9 cellular contexts compared by ENCODE assay signal in genomic region chr15:68843425-68844311, GRCh38. TPM values are rescaled to one million over a fixed set of nuclear protein-coding genes. Genes with fewer than 3 reads are reported as not detected.
DNase-seq lines count a peak whose midpoint lies in the region; ATAC-seq, FAIRE-seq and TF ChIP-seq lines count a peak whose summit lies in the region.
"Had no signal": no experiment of that assay in that cellular context is flagged by ENCODE, and none has a peak within 500 bp of the region (broad histone marks: within the 10 kb centered on the region; RNA-seq: fewer than 3 reads in every experiment).

No MANE protein-coding gene starts in this region.

- no peak overlapping the region for H3K4me3 ChIP-seq in GM12878
- peak overlapping the region; percentile 33 to 50 (median 42) for H3K4me3 ChIP-seq in stomach

- H3K4me1 ChIP-seq in GM12878 (ENCODE audit: control insufficient read depth, insufficient read depth, low read length) (no peaks in the 10 kb centered on the region), stomach (peaks cover 6 to 11% (median 8%) of the 10 kb centered on the region in 4 donors)

- DNase-seq in ELR (ENCODE audit: low read depth) (peak; percentile 12), NCI-H69 (lab: John Stamatoyannopoulos, UW) (peak; percentile 48), GM12878 (ENCODE audit: low read depth, low spot score) (no peak), left colon (no peak), stomach (no peak), NOMO-1 treated with DMSO at 0.1 percent for 48 hours (lab: John Stamatoyannopoulos, UW; ENCODE audit: unreplicated experiment) (no peak), cerebellar nuclear complex (lab: John Stamatoyannopoulos, UW) (no peak)
- DNase-seq: left cardiac atrium had no signal

- TF ChIP-seq POLR2A in GM12878 (IDR thresholded peaks at IDR 0.05; ENCODE audit: low read depth, low read length), result no peak
- TF ChIP-seq POLR2A in stomach (IDR thresholded peaks at IDR 0.05), result no peak

- ATAC-seq in GM12878 (peak; percentile 61), left colon (peak; percentile 54), HG02610 (IDR thresholded peaks at IDR 0.05; ENCODE audit: unreplicated experiment) (no peak)

- POLR2A ChIA-PET in GM12878 (lab: Charles Lee), result no interaction called here

- peak overlapping the region; percentile 42; the same call in 1 of the 2 replicates for H3K4me2 ChIP-seq in GM12878 (ENCODE audit: control insufficient read depth, insufficient read depth)

- WGBS in GM12878 (ENCODE audit: insufficient coverage, insufficient replicate concordance, low lambda C conversion rate, missing lambda C conversion rate), result 10% methylated on average over 32 of the region's 32 CpGs
- WGBS in stomach, 5 donors, result 7 to 13% (median 10%) methylated on average over 22 to 32 of the region's 32 CpGs

- H3K9ac ChIP-seq in GM12878 (ENCODE audit: control insufficient read depth, insufficient read depth, low read length), result no peak overlapping the region

- in situ Hi-C loops in GM12878 (cut with MboI), result no loop called here

- TF ChIP-seq RAD21 in GM12878 (IDR thresholded peaks at IDR 0.05; ENCODE audit: insufficient read depth, low read depth, low read length), result no peak

- no TSS peak for BruUV-seq in GM12878 (replicated peaks; lab: Mats Ljungman, UMichigan)

- H3K9me3 ChIP-seq in GM12878 (replicated peaks; ENCODE audit: control insufficient read depth, insufficient read depth, low read length) (no peaks in the 10 kb centered on the region), stomach (no peaks in the 10 kb centered on the region)

- no peak for FAIRE-seq in GM12878 (lab: Jason Lieb, UNC)

- no peak overlapping the region for H3K27ac ChIP-seq in GM12878 (ENCODE audit: control insufficient read depth, insufficient read depth)
- no peak overlapping the region for H3K27ac ChIP-seq in stomach

- RAD21 ChIA-PET in GM12878 (lab: Charles Lee; ENCODE audit: unreplicated experiment), result no interaction called here

- H3K79me2 ChIP-seq in GM12878 (ENCODE audit: control insufficient read depth, insufficient read depth, low read length), result no peaks in the 10 kb centered on the region

- H4K20me1 ChIP-seq in GM12878 (ENCODE audit: control insufficient read depth, insufficient read depth), result no peaks in the 10 kb centered on the region

- no peak for TF ChIP-seq CTCF in GM12878 (IDR thresholded peaks at IDR 0.05 in 2 of 3, conservative IDR thresholded peaks at IDR 0.05 in 1 of 3; ENCODE audit: control insufficient read depth in 2 of 3, extremely low read depth in 1 of 3, insufficient read depth in 1 of 3, low read depth in 3 of 3, low read length in 3 of 3)
- no peak for TF ChIP-seq CTCF in stomach (IDR thresholded peaks at IDR 0.05)

- H3K27me3 ChIP-seq in GM12878 (replicated peaks in 1 of 2; ENCODE audit: control insufficient read depth in 2 of 2, insufficient read depth in 2 of 2, low read length in 1 of 2), result peaks cover 0 to 9% of the 10 kb centered on the region in 2 experiments; a peak in 2 of 4 replicates
- peaks cover 0 to 74% (median 58%) of the 10 kb centered on the region in 3 donors for H3K27me3 ChIP-seq in stomach

- H2AFZ ChIP-seq in GM12878 (ENCODE audit: control insufficient read depth, low read depth, low read length), result no peak overlapping the region

- intact Hi-C loops in GM12878 (cut with micrococcal nuclease; ENCODE audit: unreplicated experiment), result no loop called here
- intact Hi-C loops in left colon (cut with DNase I, micrococcal nuclease), result no loop called here
- intact Hi-C loops in stomach (cut with DNase I; ENCODE audit: low total_unique reads), result no loop called here

- SMC1A ChIA-PET in GM12878 (lab: Charles Lee; ENCODE audit: uncharacterized antibody, unreplicated experiment), result interaction anchor here (0.7 kb wide), 1 partner anchor 280 kb away, joined by 3 read pairs; no protein-coding TSS in a partner anchor

- CTCF ChIA-PET in GM12878 (lab: Yijun Ruan, JAX), result interaction anchor here (1.3 kb wide), 1 partner anchor 13 kb away, joined by 3 read pairs; no protein-coding TSS in a partner anchor

- H3K36me3 ChIP-seq in GM12878 (ENCODE audit: control insufficient read depth in 2 of 2, insufficient read depth in 2 of 2, low read length in 1 of 2), result no peaks in the 10 kb centered on the region
- no peaks in the 10 kb centered on the region for H3K36me3 ChIP-seq in stomach

- TF ChIP-seq EP300 in GM12878 (IDR thresholded peaks at IDR 0.05; ENCODE audit: borderline replicate concordance in 1 of 2, control insufficient read depth in 1 of 2, low read depth in 2 of 2, low read length in 2 of 2), result no peak
- TF ChIP-seq EP300 in stomach (IDR thresholded peaks at IDR 0.05), result no peak

TF ChIP-seq in GM12878, 131 proteins besides CTCF, POLR2A, EP300 and RAD21:
- TF ChIP-seq SIN3A (IDR thresholded peaks at IDR 0.05; ENCODE audit: low read depth, low read length) (no peak), BMI1 (IDR thresholded peaks at IDR 0.05; ENCODE audit: borderline replicate concordance) (peak; percentile 79)

RNA-seq across cellular contexts. Expression of gene ANP32A, which starts 23.0 kb away (rescaled TPM):
- total RNA-seq in GM12878 (2013; cell fraction: nucleolus; rRNA removed), result 115 and 122 TPM in 2 replicates
- total RNA-seq in GM12878 (2014; rRNA removed) (113 and 115 TPM in 2 replicates), GM12878 (2014; rRNA removed; fragmentation: Illumina TruSeq; extraction: Trizol) (232 and 235 TPM in 2 replicates), GM12878 (2021) (227 and 244 TPM in 2 replicates), left colon (100 to 1,000 TPM in 1 of 2 donors, 10 to 100 TPM in 1; 91.9 to 122 TPM), stomach (100 to 1,000 TPM in 1 of 5 donors, 10 to 100 TPM in 4; 34.4 to 112 (median 65.2) TPM)
- polyA plus RNA-seq in GM12878 (2011; ENCODE audit: low read depth), result 105 TPM
- polyA plus RNA-seq in GM12878 (2011; rRNA removed) (170 and 224 TPM in 2 replicates), GM12878 (2014; fragmentation: Illumina TruSeq; extraction: Trizol) (666 and 753 TPM in 2 replicates), GM12878 (2014; fragmentation: Nextera tagmentation; extraction: Ambion mirVana) (10 to 100 TPM; 29.6 to 35.3 TPM), GM12878 (2014; rRNA removed) (247 and 261 TPM in 2 replicates), GM12878 (2016; fragmentation: Nextera tagmentation; extraction: Ambion mirVana) (100 to 1,000 TPM; 232 to 271 TPM), stomach (10 to 100 TPM; 53.1 to 80.5 (median 72.2) TPM)
- polyA plus RNA-seq in GM12878 (2011; cell fraction: cytosol; rRNA removed), result 77.2 and 86.6 TPM in 2 replicates
- 56.0 and 69.4 TPM in 2 replicates for polyA plus RNA-seq in GM12878 (2011; cell fraction: nucleus; rRNA removed)
- polyA plus RNA-seq in GM12878 (2012), result 179 and 207 TPM in 2 replicates
- 62.1 and 70.0 TPM in 2 replicates for polyA minus RNA-seq in GM12878 (2011; rRNA and poly(A)+ RNA removed)
- polyA minus RNA-seq in GM12878 (2011; cell fraction: cytosol; rRNA and poly(A)+ RNA removed), result 39.3 and 49.7 TPM in 2 replicates
- polyA minus RNA-seq in GM12878 (2011; cell fraction: nucleus; rRNA and poly(A)+ RNA removed), result 31.4 and 59.3 TPM in 2 replicates

Comparison
In these comparisons a context has a peak if more than half of its experiments do, and no peak if none do; other contexts are left out.
1. DNase-seq: peak in ELR (single experiment) and NCI-H69 (single experiment); none in GM12878 (single experiment), left colon (0 of 2), stomach (single experiment), NOMO-1 treated with DMSO at 0.1 percent for 48 hours (single experiment) and cerebellar nuclear complex (0 of 2).